ENCODE assay signal across 1 cellular context in genomic region chr9:4805519-4805918, GRCh38.
TF ChIP-seq lines count a peak whose summit lies in the region.

No MANE protein-coding gene starts in this region.

TF ChIP-seq in GM23338, 12 proteins besides CTCF, POLR2A, EP300 and RAD21 (continued from another document):
- TF ChIP-seq ETS1 (IDR thresholded peaks at IDR 0.05), result no peak
- TF ChIP-seq ZNF462 (CRISPR knock-in tag; IDR thresholded peaks at IDR 0.05), result no peak
- TF ChIP-seq CREB1 (CRISPR knock-in tag; IDR thresholded peaks at IDR 0.05; ENCODE audit: low read depth), result no peak
- no peak for TF ChIP-seq ZNF331 (CRISPR knock-in tag; IDR thresholded peaks at IDR 0.05; ENCODE audit: low read depth)
- TF ChIP-seq NANOG (IDR thresholded peaks at IDR 0.05; ENCODE audit: borderline replicate concordance), result no peak
- TF ChIP-seq EZH2phosphoT487 (IDR thresholded peaks at IDR 0.05; ENCODE audit: unreplicated experiment), result no peak
- no peak for TF ChIP-seq POLR2AphosphoS5 (IDR thresholded peaks at IDR 0.05; ENCODE audit: low read depth)
- no peak for TF ChIP-seq STAT1 (IDR thresholded peaks at IDR 0.05; ENCODE audit: unreplicated experiment)
TF ChIP-seq in GM23338: peak in this region for 0.
